In the genomic region with DNA sequence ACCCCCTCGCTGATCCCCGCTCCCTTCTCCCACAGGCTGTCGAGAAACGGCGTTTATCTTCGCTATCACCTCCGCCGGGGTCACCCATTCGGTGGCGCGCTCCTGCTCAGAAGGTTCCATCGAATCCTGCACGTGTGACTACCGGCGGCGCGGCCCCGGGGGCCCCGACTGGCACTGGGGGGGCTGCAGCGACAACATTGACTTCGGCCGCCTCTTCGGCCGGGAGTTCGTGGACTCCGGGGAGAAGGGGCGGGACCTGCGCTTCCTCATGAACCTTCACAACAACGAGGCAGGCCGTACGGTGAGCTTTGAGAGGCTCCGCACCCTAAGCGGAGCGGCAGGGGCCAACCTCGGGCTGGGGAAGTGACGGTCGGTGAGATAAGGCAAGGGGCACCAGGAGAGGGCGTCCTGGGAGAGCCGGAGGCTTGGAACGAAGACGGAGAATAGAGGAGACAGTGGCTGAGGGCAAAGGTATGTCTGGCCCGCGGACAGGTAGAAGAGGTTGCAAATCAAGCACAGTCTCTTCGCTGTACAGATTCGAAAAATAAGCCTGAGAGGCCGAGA, we compare ENCODE assay signal across 1 cellular context.
TF ChIP-seq lines count a peak whose summit lies in the region.

No MANE protein-coding gene starts in this region.

TF ChIP-seq in K562, 482 proteins besides CTCF, POLR2A, EP300 and RAD21:
- TF ChIP-seq SUPT5H (IDR thresholded peaks at IDR 0.05) (no peak), ZNF589 (CRISPR knock-in tag; IDR thresholded peaks at IDR 0.05; ENCODE audit: low read depth) (no peak), JUND (IDR thresholded peaks at IDR 0.05; ENCODE audit: borderline replicate concordance, low read depth, low read length) (no peak), JUND (tag; IDR thresholded peaks at IDR 0.05; ENCODE audit: borderline replicate concordance, low read depth, low read length) (no peak), ZNF184 (CRISPR knock-in tag; IDR thresholded peaks at IDR 0.05) (no peak), ARID2 (IDR thresholded peaks at IDR 0.05) (no peak), HNRNPLL (IDR thresholded peaks at IDR 0.05; ENCODE audit: low read depth, low read length, poor library complexity, severe bottlenecking) (peak; percentile 8), UBTF (IDR thresholded peaks at IDR 0.05; ENCODE audit: borderline replicate concordance in 1 of 2, low read depth in 2 of 2, low read length in 2 of 2) (0 out of 4 replicates have a peak, but pooled peaks of 1 of the 2 experiments have one; percentile 50), EZH2 (IDR thresholded peaks at IDR 0.05; ENCODE audit: borderline replicate concordance, low read depth, low read length) (peak; percentile 76), USF2 (CRISPR knock-in tag; IDR thresholded peaks at IDR 0.05) (no peak), STAG1 (CRISPR knock-in tag; IDR thresholded peaks at IDR 0.05; ENCODE audit: borderline replicate concordance) (no peak), FIP1L1 (IDR thresholded peaks at IDR 0.05; ENCODE audit: low read depth, low read length, poor library complexity, severe bottlenecking) (no peak), SMAD4 (CRISPR knock-in tag; conservative IDR thresholded peaks at IDR 0.05) (no peak), GABPB1 (CRISPR knock-in tag; IDR thresholded peaks at IDR 0.05) (peak; percentile 3; the same call in 1 of the 2 replicates)
- TF ChIP-seq, protein P1, sequence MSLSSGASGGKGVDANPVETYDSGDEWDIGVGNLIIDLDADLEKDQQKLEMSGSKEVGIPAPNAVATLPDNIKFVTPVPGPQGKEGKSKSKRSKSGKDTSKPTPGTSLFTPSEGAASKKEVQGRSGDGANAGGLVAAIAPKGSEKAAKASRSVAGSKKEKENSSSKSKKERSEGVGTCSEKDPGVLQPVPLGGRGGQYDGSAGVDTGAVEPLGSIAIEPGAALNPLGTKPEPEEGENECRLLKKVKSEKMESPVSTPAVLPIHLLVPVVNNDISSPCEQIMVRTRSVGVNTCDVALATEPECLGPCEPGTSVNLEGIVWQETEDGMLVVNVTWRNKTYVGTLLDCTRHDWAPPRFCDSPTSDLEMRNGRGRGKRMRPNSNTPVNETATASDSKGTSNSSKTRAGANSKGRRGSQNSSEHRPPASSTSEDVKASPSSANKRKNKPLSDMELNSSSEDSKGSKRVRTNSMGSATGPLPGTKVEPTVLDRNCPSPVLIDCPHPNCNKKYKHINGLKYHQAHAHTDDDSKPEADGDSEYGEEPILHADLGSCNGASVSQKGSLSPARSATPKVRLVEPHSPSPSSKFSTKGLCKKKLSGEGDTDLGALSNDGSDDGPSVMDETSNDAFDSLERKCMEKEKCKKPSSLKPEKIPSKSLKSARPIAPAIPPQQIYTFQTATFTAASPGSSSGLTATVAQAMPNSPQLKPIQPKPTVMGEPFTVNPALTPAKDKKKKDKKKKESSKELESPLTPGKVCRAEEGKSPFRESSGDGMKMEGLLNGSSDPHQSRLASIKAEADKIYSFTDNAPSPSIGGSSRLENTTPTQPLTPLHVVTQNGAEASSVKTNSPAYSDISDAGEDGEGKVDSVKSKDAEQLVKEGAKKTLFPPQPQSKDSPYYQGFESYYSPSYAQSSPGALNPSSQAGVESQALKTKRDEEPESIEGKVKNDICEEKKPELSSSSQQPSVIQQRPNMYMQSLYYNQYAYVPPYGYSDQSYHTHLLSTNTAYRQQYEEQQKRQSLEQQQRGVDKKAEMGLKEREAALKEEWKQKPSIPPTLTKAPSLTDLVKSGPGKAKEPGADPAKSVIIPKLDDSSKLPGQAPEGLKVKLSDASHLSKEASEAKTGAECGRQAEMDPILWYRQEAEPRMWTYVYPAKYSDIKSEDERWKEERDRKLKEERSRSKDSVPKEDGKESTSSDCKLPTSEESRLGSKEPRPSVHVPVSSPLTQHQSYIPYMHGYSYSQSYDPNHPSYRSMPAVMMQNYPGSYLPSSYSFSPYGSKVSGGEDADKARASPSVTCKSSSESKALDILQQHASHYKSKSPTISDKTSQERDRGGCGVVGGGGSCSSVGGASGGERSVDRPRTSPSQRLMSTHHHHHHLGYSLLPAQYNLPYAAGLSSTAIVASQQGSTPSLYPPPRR (CRISPR knock-in tag; IDR thresholded peaks at IDR 0.05; ENCODE audit: borderline replicate concordance): no peak
- TF ChIP-seq, protein P2, sequence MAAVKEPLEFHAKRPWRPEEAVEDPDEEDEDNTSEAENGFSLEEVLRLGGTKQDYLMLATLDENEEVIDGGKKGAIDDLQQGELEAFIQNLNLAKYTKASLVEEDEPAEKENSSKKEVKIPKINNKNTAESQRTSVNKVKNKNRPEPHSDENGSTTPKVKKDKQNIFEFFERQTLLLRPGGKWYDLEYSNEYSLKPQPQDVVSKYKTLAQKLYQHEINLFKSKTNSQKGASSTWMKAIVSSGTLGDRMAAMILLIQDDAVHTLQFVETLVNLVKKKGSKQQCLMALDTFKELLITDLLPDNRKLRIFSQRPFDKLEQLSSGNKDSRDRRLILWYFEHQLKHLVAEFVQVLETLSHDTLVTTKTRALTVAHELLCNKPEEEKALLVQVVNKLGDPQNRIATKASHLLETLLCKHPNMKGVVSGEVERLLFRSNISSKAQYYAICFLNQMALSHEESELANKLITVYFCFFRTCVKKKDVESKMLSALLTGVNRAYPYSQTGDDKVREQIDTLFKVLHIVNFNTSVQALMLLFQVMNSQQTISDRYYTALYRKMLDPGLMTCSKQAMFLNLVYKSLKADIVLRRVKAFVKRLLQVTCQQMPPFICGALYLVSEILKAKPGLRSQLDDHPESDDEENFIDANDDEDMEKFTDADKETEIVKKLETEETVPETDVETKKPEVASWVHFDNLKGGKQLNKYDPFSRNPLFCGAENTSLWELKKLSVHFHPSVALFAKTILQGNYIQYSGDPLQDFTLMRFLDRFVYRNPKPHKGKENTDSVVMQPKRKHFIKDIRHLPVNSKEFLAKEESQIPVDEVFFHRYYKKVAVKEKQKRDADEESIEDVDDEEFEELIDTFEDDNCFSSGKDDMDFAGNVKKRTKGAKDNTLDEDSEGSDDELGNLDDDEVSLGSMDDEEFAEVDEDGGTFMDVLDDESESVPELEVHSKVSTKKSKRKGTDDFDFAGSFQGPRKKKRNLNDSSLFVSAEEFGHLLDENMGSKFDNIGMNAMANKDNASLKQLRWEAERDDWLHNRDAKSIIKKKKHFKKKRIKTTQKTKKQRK (IDR thresholded peaks at IDR 0.05; ENCODE audit: borderline replicate concordance, low read depth, low read length): no peak
TF ChIP-seq in K562: peak in this region for 4.
